ENCODE assay signal across 13 cellular contexts in genomic region chr3:33911525-33912322, GRCh38.
DNase-seq lines count a peak whose midpoint lies in the region; ATAC-seq and TF ChIP-seq lines count a peak whose summit lies in the region.
"Had no signal": no experiment of that assay in that cellular context is flagged by ENCODE, and none has a peak within 500 bp of the region (broad histone marks: within the 10 kb centered on the region; RNA-seq: fewer than 3 reads in every experiment).

No MANE protein-coding gene starts in this region.

- no peaks in the 10 kb centered on the region for H3K79me2 ChIP-seq in HCT116 (ENCODE audit: insufficient read depth, low read length)

- H3K9ac ChIP-seq in HCT116 (ENCODE audit: low read length) (no peak overlapping the region), skeletal muscle satellite cell (ENCODE audit: low read depth, low read length) (no peak overlapping the region)

- CTCF ChIA-PET in HCT116 (lab: Charles Lee) = no interaction called here

- no peak overlapping the region for H3K4me3 ChIP-seq in HCT116 (replicated peaks in 1 of 2; ENCODE audit: low read depth in 1 of 2, low read length in 2 of 2)
- H3K4me3 ChIP-seq in skeletal muscle satellite cell (ENCODE audit: low read length) = no peak overlapping the region
- no peak overlapping the region for H3K4me3 ChIP-seq in psoas muscle
- H3K4me3 ChIP-seq: cardiac muscle cell, tibial artery had no signal

- 85 to 86% (median 86%) methylated on average over 4 of the region's 4 CpGs for WGBS in psoas muscle, 3 donors

- no peaks in the 10 kb centered on the region for H3K9me2 ChIP-seq in HCT116 (ENCODE audit: insufficient read depth)

- H2AFZ ChIP-seq in HCT116 (ENCODE audit: low read depth, low read length, poor library complexity, severe bottlenecking) = no peak overlapping the region

- H3K27me3 ChIP-seq in HCT116 (ENCODE audit: insufficient read depth, low read length) (peaks cover 7% of the 10 kb centered on the region; the same call in 1 of the 2 replicates), skeletal muscle satellite cell (ENCODE audit: control insufficient read depth, insufficient read depth, low read length) (no peaks in the 10 kb centered on the region), psoas muscle (ENCODE audit: insufficient read depth in 3 of 3, low read length in 2 of 3) (no peaks in the 10 kb centered on the region)
- H3K27me3 ChIP-seq: cardiac muscle cell, tibial artery had no signal

- no peaks in the 10 kb centered on the region for H3K36me3 ChIP-seq in HCT116 (ENCODE audit: control insufficient read depth in 1 of 2, insufficient read depth in 2 of 2, low read length in 2 of 2)
- no peaks in the 10 kb centered on the region for H3K36me3 ChIP-seq in skeletal muscle satellite cell (ENCODE audit: insufficient read depth, low read length)
- H3K36me3 ChIP-seq in psoas muscle (ENCODE audit: insufficient read depth in 1 of 2, low read depth in 1 of 2) = no peaks in the 10 kb centered on the region
- H3K36me3 ChIP-seq: cardiac muscle cell, tibial artery had no signal

- TF ChIP-seq CTCF in HCT116 (IDR thresholded peaks at IDR 0.05 in 2 of 3, conservative IDR thresholded peaks at IDR 0.05 in 1 of 3; ENCODE audit: borderline replicate concordance in 1 of 3, insufficient read depth in 1 of 3, low read depth in 2 of 3, low read length in 2 of 3) (no peak), psoas muscle (IDR thresholded peaks at IDR 0.05) (no peak)

- BruUV-seq in HCT116 (replicated peaks; lab: Mats Ljungman, UMichigan) = no TSS peak

- no peak overlapping the region for H3K27ac ChIP-seq in HCT116 (ENCODE audit: low read depth, low read length)
- H3K27ac ChIP-seq in psoas muscle = no peak overlapping the region
- H3K27ac ChIP-seq: cardiac muscle cell, tibial artery had no signal

- peak; percentile 0 for DNase-seq in HCT116 (ENCODE audit: low read depth, low spot score)
- peak; percentile 50 for DNase-seq in RPMI7951 (ENCODE audit: low read depth)
- peak; percentile 17 for DNase-seq in dedifferentiated amniotic fluid mesenchymal stem cell (ENCODE audit: extremely low spot score)
- no peak for DNase-seq in psoas muscle
- no peak for DNase-seq in activated gamma-delta T cell treated with Interleukin-2 at 50 U/mL for 16 hours
- no peak for DNase-seq in DMS79 (lab: John Stamatoyannopoulos, UW)
- DNase-seq in NCI-H526 treated with DMSO at 0.1 percent for 48 hours (lab: John Stamatoyannopoulos, UW) = no peak
- DNase-seq: DMS79 treated with DMSO at 0.1 percent for 48 hours, NCI-H510A treated with DMSO at 0.1 percent for 48 hours, T-cell, tibial artery had no signal

- H3K4me1 ChIP-seq in HCT116 (ENCODE audit: control insufficient read depth in 1 of 2, insufficient read depth in 2 of 2, low read length in 2 of 2) (peaks cover 0 to 11% of the 10 kb centered on the region in 2 experiments; a peak in 2 of 4 replicates), skeletal muscle satellite cell (ENCODE audit: control insufficient read depth, insufficient read depth, low read length) (peaks cover 12% of the 10 kb centered on the region), psoas muscle (no peaks in the 10 kb centered on the region)
- H3K4me1 ChIP-seq: tibial artery had no signal

- H3K9me3 ChIP-seq in HCT116 (ENCODE audit: control insufficient read depth in 1 of 2, insufficient read depth in 1 of 2, low read depth in 1 of 2, low read length in 2 of 2) (no peaks in the 10 kb centered on the region), skeletal muscle satellite cell (replicated peaks; ENCODE audit: low read length) (no peaks in the 10 kb centered on the region), psoas muscle (no peaks in the 10 kb centered on the region)
- H3K9me3 ChIP-seq: tibial artery had no signal

- POLR2A ChIA-PET in HCT116 (lab: Charles Lee) = no interaction called here

- H3K4me2 ChIP-seq in HCT116 (ENCODE audit: low read length) (peak overlapping the region; percentile 47), skeletal muscle satellite cell (ENCODE audit: low read length) (peak overlapping the region; percentile 48)

- intact Hi-C loops in HCT116 (cut with micrococcal nuclease) (no loop called here), psoas muscle (cut with DNase I) (no loop called here)

- TF ChIP-seq RAD21 in HCT116 (IDR thresholded peaks at IDR 0.05; ENCODE audit: low read depth) = no peak

- no peak for TF ChIP-seq POLR2A in HCT116 (IDR thresholded peaks at IDR 0.05; ENCODE audit: borderline replicate concordance, extremely low read depth, insufficient read depth, insufficient read length)

- no peak for ATAC-seq in HCT116
- no peak for ATAC-seq in psoas muscle
- ATAC-seq: T-cell had no signal

- RAD21 ChIA-PET in HCT116 (lab: Charles Lee; ENCODE audit: low non-redundant PET in 1 of 2, low total read pairs in 2 of 2, uncharacterized antibody in 2 of 2, unreplicated experiment in 2 of 2) = no interaction called here

- H4K20me1 ChIP-seq in HCT116 (ENCODE audit: insufficient read depth) = no peaks in the 10 kb centered on the region

TF ChIP-seq in HCT116, 20 proteins besides CTCF, POLR2A, EP300 and RAD21:
- TF ChIP-seq JUND (IDR thresholded peaks at IDR 0.05) (peak; percentile 28; the same call in 1 of the 2 replicates), SIN3A (IDR thresholded peaks at IDR 0.05; ENCODE audit: low read depth) (no peak), REST (IDR thresholded peaks at IDR 0.05; ENCODE audit: low read depth) (no peak)

Comparison
In these comparisons a context has a peak if more than half of its experiments do, and no peak if none do; other contexts are left out.
1. DNase-seq: peak in HCT116 (single experiment), RPMI7951 (single experiment) and dedifferentiated amniotic fluid mesenchymal stem cell (single experiment); none in psoas muscle (0 of 2), activated gamma-delta T cell treated with Interleukin-2 at 50 U/mL for 16 hours (single experiment), DMS79 (single experiment) and NCI-H526 treated with DMSO at 0.1 percent for 48 hours (single experiment).